In the genomic region with DNA sequence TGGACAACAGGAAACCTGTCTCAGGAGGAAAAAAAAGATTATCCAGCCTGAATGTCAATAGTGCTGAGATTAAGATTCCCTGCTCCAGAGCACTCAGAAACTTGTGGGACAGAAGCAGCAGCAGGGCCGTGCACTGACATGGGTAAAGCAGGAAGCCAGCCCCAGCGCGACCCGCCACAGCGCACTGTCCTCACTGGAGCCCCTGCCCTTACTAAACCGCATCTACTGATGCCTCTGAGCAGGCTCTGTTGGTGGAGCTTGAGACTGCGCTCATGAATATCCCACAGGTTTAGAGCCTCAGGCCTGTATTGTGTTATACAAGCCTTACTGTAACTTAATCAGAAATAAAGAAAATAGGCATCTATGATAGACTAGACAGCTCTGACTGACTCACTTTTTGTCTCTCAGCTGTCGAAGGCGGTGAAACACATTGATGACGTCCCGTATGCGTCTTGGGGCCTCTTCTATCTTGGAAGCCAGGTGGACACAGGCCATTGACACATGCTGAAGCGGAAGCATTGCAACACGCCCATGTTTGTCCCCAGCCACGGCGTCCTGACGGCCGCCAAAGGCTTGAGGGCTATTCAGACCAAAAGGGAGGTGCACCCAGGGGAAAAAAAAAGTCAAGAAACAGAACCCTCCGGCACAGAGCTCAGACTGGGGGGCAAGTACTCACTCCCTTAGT, we compare ENCODE assay signal across 8 cellular contexts. TPM values are rescaled to one million over a fixed set of nuclear protein-coding genes. Genes with fewer than 3 reads are reported as not detected.
A peak's percentile ranks its signal among the peaks of the same experiment; 100 is the strongest.
DNase-seq lines count a peak whose midpoint lies in the region; ATAC-seq, FAIRE-seq and TF ChIP-seq lines count a peak whose summit lies in the region.

No MANE protein-coding gene starts in this region.

- in situ Hi-C loops in GM12878 (cut with MboI) = no loop called here

- H3K79me2 ChIP-seq in KMS-11 (ENCODE audit: insufficient read depth, low read depth) (peaks cover 79% of the 10 kb centered on the region), GM12878 (ENCODE audit: control insufficient read depth, insufficient read depth, low read length) (peaks cover 58% of the 10 kb centered on the region)

- H3K27ac ChIP-seq in KMS-11 (peak overlapping the region; percentile 60; the same call in 1 of the 2 replicates), GM12878 (ENCODE audit: control insufficient read depth, insufficient read depth) (peak overlapping the region; percentile 84)

- H3K36me3 ChIP-seq in KMS-11 (ENCODE audit: insufficient read depth) (peaks cover 20% of the 10 kb centered on the region; the same call in 1 of the 2 replicates), GM12878 (ENCODE audit: control insufficient read depth in 2 of 2, insufficient read depth in 2 of 2, low read length in 1 of 2) (peaks cover 28 to 35% of the 10 kb centered on the region in 2 experiments)

- peaks cover 41% of the 10 kb centered on the region for H3K4me1 ChIP-seq in KMS-11 (ENCODE audit: low read depth, poor library complexity, severe bottlenecking)
- H3K4me1 ChIP-seq in GM12878 (ENCODE audit: control insufficient read depth, insufficient read depth, low read length) = peaks cover 26% of the 10 kb centered on the region

- peak overlapping the region; percentile 94 for H3K4me2 ChIP-seq in KMS-11
- H3K4me2 ChIP-seq in GM12878 (ENCODE audit: control insufficient read depth, insufficient read depth) = peak overlapping the region; percentile 58

- peak overlapping the region; percentile 87 for H3K4me3 ChIP-seq in AG09309 (ENCODE audit: control insufficient read depth, low read depth, low read length)
- peak overlapping the region; percentile 96 for H3K4me3 ChIP-seq in KMS-11 (IDR thresholded peaks at IDR 0.05; ENCODE audit: insufficient read depth, low read depth, low read length)
- H3K4me3 ChIP-seq in GM12878 = peak overlapping the region; percentile 91

- no peak for TF ChIP-seq EP300 in GM12878 (IDR thresholded peaks at IDR 0.05; ENCODE audit: borderline replicate concordance in 1 of 2, control insufficient read depth in 1 of 2, low read depth in 2 of 2, low read length in 2 of 2)

- H3K27me3 ChIP-seq in KMS-11 (ENCODE audit: insufficient read depth, low read depth) (no peaks in the 10 kb centered on the region), GM12878 (replicated peaks in 1 of 2; ENCODE audit: control insufficient read depth in 2 of 2, insufficient read depth in 2 of 2, low read length in 1 of 2) (no peaks in the 10 kb centered on the region)

- no peak overlapping the region for H2AFZ ChIP-seq in KMS-11 (ENCODE audit: low read depth)
- H2AFZ ChIP-seq in GM12878 (ENCODE audit: control insufficient read depth, low read depth, low read length) = no peak overlapping the region

- WGBS in GM12878 (ENCODE audit: insufficient coverage, insufficient replicate concordance, low lambda C conversion rate, missing lambda C conversion rate) = 37% methylated on average over 19 of the region's 19 CpGs

- TSS peak; percentile 68 for BruUV-seq in GM12878 (replicated peaks; lab: Mats Ljungman, UMichigan)

- no peaks in the 10 kb centered on the region for H4K20me1 ChIP-seq in KMS-11 (ENCODE audit: insufficient read depth)
- no peaks in the 10 kb centered on the region; the same call in 1 of the 2 replicates for H4K20me1 ChIP-seq in GM12878 (ENCODE audit: control insufficient read depth, insufficient read depth)

- RAD21 ChIA-PET in GM12878 (lab: Charles Lee; ENCODE audit: unreplicated experiment) = no interaction called here

- intact Hi-C loops in GM12878 (cut with micrococcal nuclease; ENCODE audit: unreplicated experiment) = loop anchor here (2.0 kb wide), 2 partner anchors 43 to 49 kb away; a partner anchor contains a TSS

- no peak for DNase-seq in AG09309 (ENCODE audit: low read depth)
- DNase-seq in GM12878 (ENCODE audit: low read depth, low spot score) = no peak
- DNase-seq in lung microvascular endothelial cell (ENCODE audit: low read depth in 2 of 2) = peak; percentile 33 to 69

- no peak for TF ChIP-seq RAD21 in GM12878 (IDR thresholded peaks at IDR 0.05; ENCODE audit: insufficient read depth, low read depth, low read length)

- POLR2A ChIA-PET in GM12878 (lab: Charles Lee) = interaction anchor here (0.5 to 2.2 kb wide), 2 partner anchors 9 to 17 kb away, joined by 3 to 15 read pairs; a partner anchor contains a TSS

- FAIRE-seq in GM12878 (lab: Jason Lieb, UNC) = no peak

- CTCF ChIA-PET in GM12878 (lab: Yijun Ruan, JAX) = interaction anchor here (1.0 to 2.7 kb wide), 4 partner anchors 22 to 108 kb away, joined by 4 to 6 read pairs (median 4); no protein-coding TSS in a partner anchor

- SMC1A ChIA-PET in GM12878 (lab: Charles Lee; ENCODE audit: uncharacterized antibody, unreplicated experiment) = interaction anchor here (1.0 to 1.4 kb wide), 2 partner anchors 11 to 107 kb away, joined by 3 read pairs; no protein-coding TSS in a partner anchor

- H3K9ac ChIP-seq in KMS-11 (peak overlapping the region; percentile 90), GM12878 (ENCODE audit: control insufficient read depth, insufficient read depth, low read length) (peak overlapping the region; percentile 80)

- no peak for ATAC-seq in GM12878
- no peak for ATAC-seq in GM21390 (IDR thresholded peaks at IDR 0.05; ENCODE audit: unreplicated experiment)
- no peak for ATAC-seq in GM19351 (IDR thresholded peaks at IDR 0.05; ENCODE audit: unreplicated experiment)
- ATAC-seq in GM19455 (IDR thresholded peaks at IDR 0.05; ENCODE audit: unreplicated experiment) = no peak
- no peak for ATAC-seq in HG02759 (IDR thresholded peaks at IDR 0.05; ENCODE audit: unreplicated experiment)

- TF ChIP-seq POLR2A in GM12878 (IDR thresholded peaks at IDR 0.05; ENCODE audit: low read depth, low read length) = peak; percentile 24; the same call in 1 of the 2 replicates

- no peaks in the 10 kb centered on the region for H3K9me3 ChIP-seq in GM12878 (replicated peaks; ENCODE audit: control insufficient read depth, insufficient read depth, low read length)

- TF ChIP-seq CTCF in AG09309 (IDR thresholded peaks at IDR 0.05; ENCODE audit: control insufficient read depth, insufficient read depth, low read depth, low read length, missing control alignments) (no peak), KMS-11 (conservative IDR thresholded peaks at IDR 0.05; ENCODE audit: low read depth, low read length) (no peak), GM12878 (IDR thresholded peaks at IDR 0.05 in 2 of 3, conservative IDR thresholded peaks at IDR 0.05 in 1 of 3; ENCODE audit: control insufficient read depth in 2 of 3, extremely low read depth in 1 of 3, insufficient read depth in 1 of 3, low read depth in 3 of 3, low read length in 3 of 3) (no peak)

RNA-seq across cellular contexts. Expression of a gene that starts 1.2 kb away (rescaled TPM):
- 379 and 418 TPM in 2 replicates for total RNA-seq in GM12878 (2013; cell fraction: nucleolus; rRNA removed)
- total RNA-seq in GM12878 (2014; rRNA removed) = 102 and 106 TPM in 2 replicates
- 42.5 and 43.2 TPM in 2 replicates for total RNA-seq in GM12878 (2014; rRNA removed; fragmentation: Illumina TruSeq; extraction: Trizol)
- 83.8 and 101 TPM in 2 replicates for total RNA-seq in GM12878 (2021)
- 37.9 TPM for polyA plus RNA-seq in GM12878 (2011; ENCODE audit: low read depth)
- 112 and 115 TPM in 2 replicates for polyA plus RNA-seq in GM12878 (2011; rRNA removed)
- polyA plus RNA-seq in GM12878 (2011; cell fraction: cytosol; rRNA removed) = 80.7 and 108 TPM in 2 replicates
- polyA plus RNA-seq in GM12878 (2011; cell fraction: nucleus; rRNA removed) = 831 and 868 TPM in 2 replicates
- polyA plus RNA-seq in GM12878 (2012) = 67.0 and 72.4 TPM in 2 replicates
- 33.7 and 54.3 TPM in 2 replicates for polyA plus RNA-seq in GM12878 (2014; fragmentation: Illumina TruSeq; extraction: Trizol)
- polyA plus RNA-seq in GM12878 (2014; fragmentation: Nextera tagmentation; extraction: Ambion mirVana) = 1 to 10 TPM; 2.1 to 5.5 TPM
- 143 and 153 TPM in 2 replicates for polyA plus RNA-seq in GM12878 (2014; rRNA removed)
- 100 to 1,000 TPM; 100 to 102 TPM for polyA plus RNA-seq in GM12878 (2016; fragmentation: Nextera tagmentation; extraction: Ambion mirVana)
- 59.9 and 80.8 TPM in 2 replicates for polyA minus RNA-seq in GM12878 (2011; rRNA and poly(A)+ RNA removed)
- 21.0 and 30.3 TPM in 2 replicates for polyA minus RNA-seq in GM12878 (2011; cell fraction: cytosol; rRNA and poly(A)+ RNA removed)
- polyA minus RNA-seq in GM12878 (2011; cell fraction: nucleus; rRNA and poly(A)+ RNA removed) = 105 and 145 TPM in 2 replicates
- 36.0 and 57.9 TPM in 2 replicates for total RNA-seq in lung microvascular endothelial cell

RNA-seq across cellular contexts. Expression of a gene that starts 9.1 kb away (rescaled TPM):
- total RNA-seq in GM12878 (2013; cell fraction: nucleolus; rRNA removed) = 47.9 and 53.1 TPM in 2 replicates
- total RNA-seq in GM12878 (2014; rRNA removed) (205 and 223 TPM in 2 replicates), GM12878 (2014; rRNA removed; fragmentation: Illumina TruSeq; extraction: Trizol) (132 and 153 TPM in 2 replicates), GM12878 (2021) (141 and 149 TPM in 2 replicates), lung microvascular endothelial cell (79.8 and 90.2 TPM in 2 replicates)
- polyA plus RNA-seq in GM12878 (2011; ENCODE audit: low read depth) = 92.4 TPM
- polyA plus RNA-seq in GM12878 (2011; rRNA removed) (143 and 146 TPM in 2 replicates), GM12878 (2014; fragmentation: Illumina TruSeq; extraction: Trizol) (115 and 129 TPM in 2 replicates), GM12878 (2014; fragmentation: Nextera tagmentation; extraction: Ambion mirVana) (100 to 1,000 TPM; 519 to 525 TPM), GM12878 (2014; rRNA removed) (287 and 301 TPM in 2 replicates), GM12878 (2016; fragmentation: Nextera tagmentation; extraction: Ambion mirVana) (100 to 1,000 TPM; 366 to 375 TPM)
- 168 and 192 TPM in 2 replicates for polyA plus RNA-seq in GM12878 (2011; cell fraction: cytosol; rRNA removed)
- polyA plus RNA-seq in GM12878 (2011; cell fraction: nucleus; rRNA removed) = 105 and 125 TPM in 2 replicates
- 151 and 170 TPM in 2 replicates for polyA plus RNA-seq in GM12878 (2012)
- 72.9 and 94.2 TPM in 2 replicates for polyA minus RNA-seq in GM12878 (2011; rRNA and poly(A)+ RNA removed)
- 54.8 and 63.4 TPM in 2 replicates for polyA minus RNA-seq in GM12878 (2011; cell fraction: cytosol; rRNA and poly(A)+ RNA removed)
- polyA minus RNA-seq in GM12878 (2011; cell fraction: nucleus; rRNA and poly(A)+ RNA removed) = 26.7 and 39.5 TPM in 2 replicates

RNA-seq across cellular contexts. Expression of a gene that starts 23.0 kb away (rescaled TPM):
- total RNA-seq in GM12878 (2013; cell fraction: nucleolus; rRNA removed) = 22.6 and 24.0 TPM in 2 replicates
- total RNA-seq in GM12878 (2014; rRNA removed) (146 and 177 TPM in 2 replicates), GM12878 (2014; rRNA removed; fragmentation: Illumina TruSeq; extraction: Trizol) (30.2 and 37.4 TPM in 2 replicates), GM12878 (2021) (198 and 210 TPM in 2 replicates), lung microvascular endothelial cell (83.2 and 87.7 TPM in 2 replicates)
- 20.8 TPM for polyA plus RNA-seq in GM12878 (2011; ENCODE audit: low read depth)
- polyA plus RNA-seq in GM12878 (2011; rRNA removed) (38.3 and 66.8 TPM in 2 replicates), GM12878 (2014; fragmentation: Illumina TruSeq; extraction: Trizol) (3.9 and 26.5 TPM in 2 replicates), GM12878 (2014; fragmentation: Nextera tagmentation; extraction: Ambion mirVana) (10 to 100 TPM in 1 of 2 experiments, 1 to 10 TPM in 1; 6.5 to 26.6 TPM), GM12878 (2014; rRNA removed) (173 and 210 TPM in 2 replicates), GM12878 (2016; fragmentation: Nextera tagmentation; extraction: Ambion mirVana) (100 to 1,000 TPM; 341 to 366 TPM)
- polyA plus RNA-seq in GM12878 (2011; cell fraction: cytosol; rRNA removed) = 70.8 and 124 TPM in 2 replicates
- polyA plus RNA-seq in GM12878 (2011; cell fraction: nucleus; rRNA removed) = 62.5 and 90.9 TPM in 2 replicates
- 75.5 and 78.2 TPM in 2 replicates for polyA plus RNA-seq in GM12878 (2012)
- 8.2 and 28.6 TPM in 2 replicates for polyA minus RNA-seq in GM12878 (2011; rRNA and poly(A)+ RNA removed)
- polyA minus RNA-seq in GM12878 (2011; cell fraction: cytosol; rRNA and poly(A)+ RNA removed) = 20.0 and 26.7 TPM in 2 replicates
- polyA minus RNA-seq in GM12878 (2011; cell fraction: nucleus; rRNA and poly(A)+ RNA removed) = 17.2 and 20.6 TPM in 2 replicates

RNA-seq across cellular contexts. Expression of a gene that starts 23.1 kb away (rescaled TPM):
- 1.2 and 1.8 TPM in 2 replicates for total RNA-seq in GM12878 (2013; cell fraction: nucleolus; rRNA removed)
- 0.17 and 0.33 TPM in 2 replicates for total RNA-seq in GM12878 (2014; rRNA removed)
- total RNA-seq in GM12878 (2014; rRNA removed; fragmentation: Illumina TruSeq; extraction: Trizol) = 0.18 and 0.45 TPM in 2 replicates
- total RNA-seq in GM12878 (2021) = 0.96 and 1.2 TPM in 2 replicates
- polyA plus RNA-seq in GM12878 (2011; ENCODE audit: low read depth) = 0.42 TPM
- 0.12 and 0.24 TPM in 2 replicates for polyA plus RNA-seq in GM12878 (2011; rRNA removed)
- polyA plus RNA-seq in GM12878 (2011; cell fraction: cytosol; rRNA removed) = 0.21 and 0.38 TPM in 2 replicates
- 2.0 and 2.3 TPM in 2 replicates for polyA plus RNA-seq in GM12878 (2011; cell fraction: nucleus; rRNA removed)
- 1.3 TPM in 2 replicates for polyA plus RNA-seq in GM12878 (2012)
- polyA plus RNA-seq in GM12878 (2014; fragmentation: Illumina TruSeq; extraction: Trizol) = 0.14 and 0.29 TPM in 2 replicates
- polyA plus RNA-seq in GM12878 (2014; fragmentation: Nextera tagmentation; extraction: Ambion mirVana) = under 1 TPM; 0.05 to 0.15 TPM
- polyA plus RNA-seq in GM12878 (2014; rRNA removed) = 0.86 and 0.94 TPM in 2 replicates
- polyA plus RNA-seq in GM12878 (2016; fragmentation: Nextera tagmentation; extraction: Ambion mirVana) = 1 to 10 TPM; 1.8 to 2.8 TPM
- 0.15 TPM in 1 of 2 replicates, not detected in the other for polyA minus RNA-seq in GM12878 (2011; rRNA and poly(A)+ RNA removed)
- polyA minus RNA-seq in GM12878 (2011; cell fraction: cytosol; rRNA and poly(A)+ RNA removed) = not detected in 2 replicates
- 0.36 TPM in 1 of 2 replicates, not detected in the other for polyA minus RNA-seq in GM12878 (2011; cell fraction: nucleus; rRNA and poly(A)+ RNA removed)
- under 0.01 and 0.22 TPM in 2 replicates for total RNA-seq in lung microvascular endothelial cell

RNA-seq across cellular contexts. Expression of a gene that starts 37.5 kb away (rescaled TPM):
- total RNA-seq in GM12878 (2013; cell fraction: nucleolus; rRNA removed) = 1.5 and 2.3 TPM in 2 replicates
- total RNA-seq in GM12878 (2014; rRNA removed) (0.40 and 0.71 TPM in 2 replicates), GM12878 (2014; rRNA removed; fragmentation: Illumina TruSeq; extraction: Trizol) (0.13 and 0.14 TPM in 2 replicates), GM12878 (2021) (1.7 and 1.8 TPM in 2 replicates), lung microvascular endothelial cell (2.2 and 5.0 TPM in 2 replicates)
- polyA plus RNA-seq in GM12878 (2011; ENCODE audit: low read depth) = 0.70 TPM
- polyA plus RNA-seq in GM12878 (2011; rRNA removed) (0.45 and 1.1 TPM in 2 replicates), GM12878 (2014; fragmentation: Illumina TruSeq; extraction: Trizol) (0.03 TPM in 1 of 2 replicates, not detected in the other), GM12878 (2014; fragmentation: Nextera tagmentation; extraction: Ambion mirVana) (under 1 TPM in 1 of 2 experiments, not detected in 1; 0.02 TPM), GM12878 (2014; rRNA removed) (0.40 and 0.56 TPM in 2 replicates), GM12878 (2016; fragmentation: Nextera tagmentation; extraction: Ambion mirVana) (under 1 TPM in 1 of 2 experiments, not detected in 1; 0.24 TPM)
- polyA plus RNA-seq in GM12878 (2011; cell fraction: cytosol; rRNA removed) = 1.4 and 2.3 TPM in 2 replicates
- 3.6 and 5.8 TPM in 2 replicates for polyA plus RNA-seq in GM12878 (2011; cell fraction: nucleus; rRNA removed)
- 4.1 and 4.9 TPM in 2 replicates for polyA plus RNA-seq in GM12878 (2012)
- 0.51 and 0.88 TPM in 2 replicates for polyA minus RNA-seq in GM12878 (2011; rRNA and poly(A)+ RNA removed)
- 0.42 and 0.80 TPM in 2 replicates for polyA minus RNA-seq in GM12878 (2011; cell fraction: cytosol; rRNA and poly(A)+ RNA removed)
- polyA minus RNA-seq in GM12878 (2011; cell fraction: nucleus; rRNA and poly(A)+ RNA removed) = 1.7 and 1.8 TPM in 2 replicates

Comparison
In these comparisons a context has a peak if more than half of its experiments do, and no peak if none do; other contexts are left out.
1. DNase-seq: peak in lung microvascular endothelial cell (2 of 2); none in AG09309 (single experiment) and GM12878 (single experiment).
2. Peak in every context shown above with its lines, with median percentiles within 50 percentile points of each other: H3K4me3 ChIP-seq.